15 cellular contexts compared by ENCODE assay signal in genomic region chrX:17654116-17654515, GRCh38.
DNase-seq lines count a peak whose midpoint lies in the region; ATAC-seq and TF ChIP-seq lines count a peak whose summit lies in the region.
"Had no signal": no experiment of that assay in that cellular context is flagged by ENCODE, and none has a peak within 500 bp of the region (broad histone marks: within the 10 kb centered on the region; RNA-seq: fewer than 3 reads in every experiment).

No MANE protein-coding gene starts in this region.

- no peak overlapping the region for H2AFZ ChIP-seq in smooth muscle cell (ENCODE audit: low read depth)

- DNase-seq in BE2C (peak; percentile 9), smooth muscle cell (lab: John Stamatoyannopoulos, UW; ENCODE audit: unreplicated experiment) (no peak), H4 (ENCODE audit: low spot score) (no peak), midbrain (lab: John Stamatoyannopoulos, UW) (no peak)
- DNase-seq in activated CD4-positive, alpha-beta T cell treated with anti-CD3 and anti-CD28 coated beads for 48 hours, result peak; percentile 64
- peak; percentile 36 for DNase-seq in activated gamma-delta T cell treated with anti-CD3 and anti-CD28 coated beads, Interleukin-2, amount 50 U/mL, for 16 hours (ENCODE audit: low read depth)
- DNase-seq in stimulated activated CD4-positive, alpha-beta T cell treated with anti-CD3 and anti-CD28 coated beads, Interleukin-12 subunit alpha, Interleukin-12 subunit beta, amount 100 ng/mL, for 48 hours (ENCODE audit: low read depth in 2 of 3, low spot score in 1 of 3), result peak; percentile 13 to 27 (median 23)
- DNase-seq: activated CD4-positive, CD25-positive, alpha-beta regulatory T cell treated with anti-CD3 and anti-CD28 coated beads, Interleukin-2, amount 50 U/mL, for 72 hours; caudate nucleus; NCI-H1436; NCI-H526; SHP77 treated with DMSO at 0.1 percent for 48 hours had no signal

- peaks cover 13% of the 10 kb centered on the region; the same call in 1 of the 2 replicates for H3K27me3 ChIP-seq in BE2C
- H3K27me3 ChIP-seq in smooth muscle cell (ENCODE audit: low read depth), result peaks cover 22% of the 10 kb centered on the region

- WGBS in smooth muscle cell (ENCODE audit: low lambda C conversion rate), result 67% methylated on average over 3 of the region's 3 CpGs

- peaks cover 61% of the 10 kb centered on the region for H4K20me1 ChIP-seq in smooth muscle cell (ENCODE audit: low read depth)

- H3K4me2 ChIP-seq in smooth muscle cell, result no peak overlapping the region

- H3K79me2 ChIP-seq in smooth muscle cell (ENCODE audit: low read depth), result no peaks in the 10 kb centered on the region

- no peak for ATAC-seq in HG02678 (IDR thresholded peaks at IDR 0.05; ENCODE audit: unreplicated experiment)
- ATAC-seq: HCT116, HepG2 had no signal

- H3K4me3 ChIP-seq in BE2C (ENCODE audit: low read depth, low read length) (no peak overlapping the region), smooth muscle cell (no peak overlapping the region)

- H3K36me3 ChIP-seq in BE2C (no peaks in the 10 kb centered on the region), smooth muscle cell (ENCODE audit: low read depth) (no peaks in the 10 kb centered on the region)

- H3K27ac ChIP-seq in smooth muscle cell (ENCODE audit: low read depth), result no peak overlapping the region

- H3K4me1 ChIP-seq in BE2C (no peaks in the 10 kb centered on the region), smooth muscle cell (ENCODE audit: low read depth) (no peaks in the 10 kb centered on the region)

- TF ChIP-seq CTCF in BE2C (IDR thresholded peaks at IDR 0.05; ENCODE audit: low read depth, low read length) (no peak), smooth muscle cell (IDR thresholded peaks at IDR 0.05; ENCODE audit: borderline replicate concordance, insufficient read depth, poor library complexity, severe bottlenecking) (no peak)

- H3K9me3 ChIP-seq in BE2C (no peaks in the 10 kb centered on the region), smooth muscle cell (replicated peaks; ENCODE audit: low read depth) (no peaks in the 10 kb centered on the region)

- H3F3A ChIP-seq in smooth muscle cell (ENCODE audit: low read depth), result no peaks in the 10 kb centered on the region

- H3K9ac ChIP-seq in smooth muscle cell (ENCODE audit: low read depth), result no peak overlapping the region

Comparison
In these comparisons a context has a peak if more than half of its experiments do, and no peak if none do; other contexts are left out.
1. DNase-seq: peak in BE2C (single experiment), activated CD4-positive, alpha-beta T cell treated with anti-CD3 and anti-CD28 coated beads for 48 hours (single experiment), activated gamma-delta T cell treated with anti-CD3 and anti-CD28 coated beads, Interleukin-2, amount 50 U/mL, for 16 hours (single experiment) and stimulated activated CD4-positive, alpha-beta T cell treated with anti-CD3 and anti-CD28 coated beads, Interleukin-12 subunit alpha, Interleukin-12 subunit beta, amount 100 ng/mL, for 48 hours (3 of 3); none in smooth muscle cell (single experiment), H4 (single experiment) and midbrain (single experiment).